1 cellular context compared by ENCODE assay signal in the genomic region with DNA sequence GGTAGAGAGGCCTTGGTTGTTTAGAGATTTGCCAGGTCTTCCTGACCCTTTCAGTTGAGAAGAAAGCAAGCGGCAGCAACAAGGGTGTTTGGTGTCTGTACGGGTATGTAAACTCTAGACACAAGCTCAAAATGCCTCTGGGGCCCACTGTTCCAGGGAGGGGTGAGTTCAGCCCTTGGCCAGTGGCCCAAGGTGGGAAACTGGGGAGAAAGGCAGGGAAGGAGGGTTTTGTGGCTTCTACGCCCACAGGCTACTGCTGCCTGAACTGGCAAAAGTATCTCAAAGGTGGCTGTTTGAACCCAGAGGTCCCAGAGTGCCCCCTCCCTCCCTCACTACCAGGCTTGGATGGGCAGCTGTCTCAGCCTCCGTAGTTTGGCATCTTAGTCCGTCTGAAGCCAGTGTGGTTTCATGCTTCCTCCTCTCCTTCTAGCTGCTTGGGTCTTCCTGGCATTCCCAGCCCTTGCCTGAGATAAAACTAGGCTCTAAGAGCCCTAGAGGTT.
A peak's percentile ranks its signal among the peaks of the same experiment; 100 is the strongest.
TF ChIP-seq lines count a peak whose summit lies in the region.

No MANE protein-coding gene starts in this region.

TF ChIP-seq in H1, 55 proteins besides CTCF, POLR2A, EP300 and RAD21:
- peak; percentile 20 for TF ChIP-seq EZH2 (IDR thresholded peaks at IDR 0.05; ENCODE audit: low read depth, low read length, severe bottlenecking)
- TF ChIP-seq RNF2 (IDR thresholded peaks at IDR 0.05; ENCODE audit: borderline replicate concordance, low read depth, low read length, missing control alignments, poor library complexity, severe bottlenecking), result peak; percentile 71
- no peak for TF ChIP-seq EGR1 (IDR thresholded peaks at IDR 0.05; ENCODE audit: borderline replicate concordance, low read depth, low read length)
- 0 out of 2 replicates have a peak, but pooled peaks have one; percentile 31 for TF ChIP-seq CBX8 (IDR thresholded peaks at IDR 0.05; ENCODE audit: borderline replicate concordance, low read depth, low read length)
TF ChIP-seq in H1: peak in this region for 3.
